In genomic region chr17:75110307-75110937, GRCh38 we compare ENCODE assay signal across 1 cellular context.
A peak's percentile ranks its signal among the peaks of the same experiment; 100 is the strongest.
TF ChIP-seq lines count a peak whose summit lies in the region.

No MANE protein-coding gene starts in this region.

TF ChIP-seq in HepG2, 621 proteins besides CTCF, POLR2A, EP300 and RAD21 (continued from another document):
- peak; percentile 46; the same call in 1 of the 2 replicates for TF ChIP-seq NR0B2 (CRISPR knock-in tag; IDR thresholded peaks at IDR 0.05)
- TF ChIP-seq ZNF891 (CRISPR knock-in tag; IDR thresholded peaks at IDR 0.05): 0 out of 2 replicates have a peak, but pooled peaks have one; percentile 0
- peak; percentile 65; the same call in 1 of the 2 replicates for TF ChIP-seq ZNF777 (CRISPR knock-in tag; IDR thresholded peaks at IDR 0.05)
- no peak for TF ChIP-seq ZSCAN30 (CRISPR knock-in tag; IDR thresholded peaks at IDR 0.05)
- no peak for TF ChIP-seq SETDB1 (CRISPR knock-in tag; IDR thresholded peaks at IDR 0.05; ENCODE audit: borderline replicate concordance)
- TF ChIP-seq ZNF430 (CRISPR knock-in tag; IDR thresholded peaks at IDR 0.05): no peak
- peak; percentile 64; the same call in 1 of the 2 replicates for TF ChIP-seq SNAI1 (CRISPR knock-in tag; IDR thresholded peaks at IDR 0.05; ENCODE audit: borderline replicate concordance)
- 0 out of 2 replicates have a peak, but pooled peaks have one; percentile 22 for TF ChIP-seq SMAD3 (CRISPR knock-in tag; IDR thresholded peaks at IDR 0.05)
- TF ChIP-seq ZNF460 (CRISPR knock-in tag; IDR thresholded peaks at IDR 0.05; ENCODE audit: borderline replicate concordance): peak; percentile 87
- TF ChIP-seq ZNF704 (CRISPR knock-in tag; IDR thresholded peaks at IDR 0.05; ENCODE audit: borderline replicate concordance): no peak
- TF ChIP-seq KAT7 (CRISPR knock-in tag; IDR thresholded peaks at IDR 0.05; ENCODE audit: borderline replicate concordance): peak; percentile 21; the same call in 1 of the 2 replicates
- TF ChIP-seq GMEB1 (CRISPR knock-in tag; IDR thresholded peaks at IDR 0.05; ENCODE audit: borderline replicate concordance): 0 out of 2 replicates have a peak, but pooled peaks have one; percentile 23
- TF ChIP-seq ZFP62 (CRISPR knock-in tag; IDR thresholded peaks at IDR 0.05): no peak
- no peak for TF ChIP-seq ZNF879 (CRISPR knock-in tag; IDR thresholded peaks at IDR 0.05)
